Comparison of ENCODE assay signal across 14 cellular contexts in the genomic region with DNA sequence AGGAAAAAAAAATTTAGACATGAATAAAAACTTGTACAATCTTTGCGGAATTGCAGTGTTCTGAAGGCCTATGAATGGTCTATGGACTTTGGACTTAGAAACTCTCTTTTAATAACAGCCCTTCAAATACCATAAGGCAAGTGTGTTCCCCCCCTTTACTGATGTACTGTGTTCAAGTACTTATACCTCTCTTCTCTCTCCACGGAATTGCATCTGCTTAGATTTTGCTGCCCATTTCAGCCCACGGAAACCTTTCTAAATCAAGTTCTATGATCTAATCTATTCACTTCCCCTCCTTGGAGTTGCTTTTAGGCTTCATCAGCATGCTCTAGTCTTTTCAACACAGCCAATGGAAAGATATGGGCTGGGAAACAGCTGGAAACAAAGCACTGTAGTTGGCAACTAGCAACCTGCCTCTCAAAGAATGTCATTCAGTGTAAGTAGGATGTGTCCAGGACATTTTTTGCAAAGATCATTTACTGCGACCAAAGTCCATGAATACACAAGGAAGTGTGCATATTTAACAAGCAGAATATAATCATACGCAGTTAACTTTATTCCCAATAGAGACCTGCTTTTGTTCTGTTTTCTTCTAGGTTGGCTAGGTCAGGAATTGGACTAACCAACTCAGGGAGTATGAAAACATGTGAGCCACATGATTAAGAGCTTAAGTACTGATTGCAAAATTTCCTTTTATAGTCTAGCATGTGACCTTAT. TPM values are rescaled to one million over a fixed set of nuclear protein-coding genes. Genes with fewer than 3 reads are reported as not detected.
DNase-seq lines count a peak whose midpoint lies in the region; ATAC-seq, FAIRE-seq and TF ChIP-seq lines count a peak whose summit lies in the region.
"Had no signal": no experiment of that assay in that cellular context is flagged by ENCODE, and none has a peak within 500 bp of the region (broad histone marks: within the 10 kb centered on the region; RNA-seq: fewer than 3 reads in every experiment).

No MANE protein-coding gene starts in this region.

- H3K27ac ChIP-seq in lung (ENCODE audit: low read depth in 1 of 2, low read length in 1 of 2) (no peak overlapping the region), thoracic aorta (peak overlapping the region; percentile 22 to 67)

- H3K9me3 ChIP-seq in lung (ENCODE audit: control insufficient read depth in 2 of 2, insufficient read depth in 1 of 2, low read length in 1 of 2), result no peaks in the 10 kb centered on the region
- H3K9me3 ChIP-seq in thoracic aorta, result no peaks in the 10 kb centered on the region

- H3K4me1 ChIP-seq in lung (ENCODE audit: control insufficient read depth in 2 of 2, insufficient read depth in 2 of 2, low read length in 2 of 2) (peaks cover 0 to 4% of the 10 kb centered on the region in 2 donors), thoracic aorta (ENCODE audit: control insufficient read depth in 1 of 2, low read depth in 2 of 2) (peaks cover 14 to 47% of the 10 kb centered on the region in 2 donors)

- peak; percentile 27 for DNase-seq in NCI-H526 treated with DMSO at 0.1 percent for 48 hours (lab: John Stamatoyannopoulos, UW)
- no peak for DNase-seq in lung (ENCODE audit: low spot score)
- DNase-seq in thoracic aorta (ENCODE audit: low spot score), result no peak
- DNase-seq in iPS-NIHi11 (ENCODE audit: low spot score), result no peak
- no peak for DNase-seq in activated naive CD4-positive, alpha-beta T cell treated with anti-CD3 and anti-CD28 coated beads, Interleukin-2, amount 10 ng/mL, durations not matched to agents 7 days and 5 days
- DNase-seq: activated CD8-positive, alpha-beta T cell treated with anti-CD3 and anti-CD28 coated beads, Interleukin-2, amount 10 ng/mL, durations not matched to agents 7 days and 5 days; NCI-H1048; NCI-H82; SW 1271 had no signal

- H3K9me3 Mint-ChIP-seq in activated naive CD4-positive, alpha-beta T cell treated with anti-CD3 and anti-CD28 coated beads, Interleukin-2, amount 10 ng/mL, durations not matched to agents 7 days and 5 days, result no peaks in the 10 kb centered on the region

- H3K27me3 ChIP-seq in lung (ENCODE audit: control insufficient read depth, insufficient read depth) (no peaks in the 10 kb centered on the region), thoracic aorta (replicated peaks; ENCODE audit: insufficient read depth) (no peaks in the 10 kb centered on the region)

- CTCF ChIA-PET in activated naive CD4-positive, alpha-beta T cell treated with anti-CD3 and anti-CD28 coated beads, Interleukin-2, amount 10 ng/mL, durations not matched to agents 7 days and 5 days (lab: Charles Lee), result no interaction called here

- H3K27ac Mint-ChIP-seq in activated naive CD4-positive, alpha-beta T cell treated with anti-CD3 and anti-CD28 coated beads, Interleukin-2, amount 10 ng/mL, durations not matched to agents 7 days and 5 days, result no peak overlapping the region
- H3K27ac Mint-ChIP-seq: activated CD8-positive, alpha-beta T cell treated with anti-CD3 and anti-CD28 coated beads, Interleukin-2, amount 10 ng/mL, durations not matched to agents 7 days and 5 days had no signal

- no peaks in the 10 kb centered on the region for H3K36me3 Mint-ChIP-seq in activated naive CD4-positive, alpha-beta T cell treated with anti-CD3 and anti-CD28 coated beads, Interleukin-2, amount 10 ng/mL, durations not matched to agents 7 days and 5 days

- H3K4me3 ChIP-seq in lung, result no peak overlapping the region
- no peak overlapping the region for H3K4me3 ChIP-seq in thoracic aorta
- H3K4me3 ChIP-seq: GM12878 had no signal

- peaks cover 11% of the 10 kb centered on the region for H3K27me3 Mint-ChIP-seq in activated naive CD4-positive, alpha-beta T cell treated with anti-CD3 and anti-CD28 coated beads, Interleukin-2, amount 10 ng/mL, durations not matched to agents 7 days and 5 days

- WGBS in lung, 2 donors, result 72 to 83% methylated on average over 5 of the region's 5 CpGs

- H3K4me3 Mint-ChIP-seq in activated naive CD4-positive, alpha-beta T cell treated with anti-CD3 and anti-CD28 coated beads, Interleukin-2, amount 10 ng/mL, durations not matched to agents 7 days and 5 days, result no peak overlapping the region
- H3K4me3 Mint-ChIP-seq: activated CD8-positive, alpha-beta T cell treated with anti-CD3 and anti-CD28 coated beads, Interleukin-2, amount 10 ng/mL, durations not matched to agents 7 days and 5 days had no signal

- H3K36me3 ChIP-seq in lung (ENCODE audit: control insufficient read depth in 2 of 2, insufficient read depth in 2 of 2, low read length in 2 of 2), result no peaks in the 10 kb centered on the region
- H3K36me3 ChIP-seq in thoracic aorta, result no peaks in the 10 kb centered on the region

- ATAC-seq in lung (ENCODE audit: insufficient read depth, low FRiP score) (peak; percentile 11), thoracic aorta (ENCODE audit: insufficient number of reproducible peaks, low FRiP score, low read depth) (no peak), HG03457 (IDR thresholded peaks at IDR 0.05; ENCODE audit: unreplicated experiment) (no peak), GM21528 (IDR thresholded peaks at IDR 0.05; ENCODE audit: low FRiP score, unreplicated experiment) (no peak)
- ATAC-seq: activated CD8-positive, alpha-beta T cell treated with anti-CD3 and anti-CD28 coated beads, Interleukin-2, amount 10 ng/mL, durations not matched to agents 7 days and 5 days had no signal

- no peaks in the 10 kb centered on the region for H3K4me1 Mint-ChIP-seq in activated naive CD4-positive, alpha-beta T cell treated with anti-CD3 and anti-CD28 coated beads, Interleukin-2, amount 10 ng/mL, durations not matched to agents 7 days and 5 days

- peak; percentile 72 for FAIRE-seq in endometrium (lab: Jason Lieb, UNC)
- FAIRE-seq: GM12878, keratinocyte had no signal

- no peak for TF ChIP-seq CTCF in lung (IDR thresholded peaks at IDR 0.05; ENCODE audit: control extremely low read depth, extremely low read depth)
- no peak for TF ChIP-seq CTCF in thoracic aorta (IDR thresholded peaks at IDR 0.05)

RNA-seq across cellular contexts. Expression of a gene that starts 58.0 kb away (rescaled TPM):
- total RNA-seq in lung, result 100 to 1,000 TPM in 1 of 2 donors, 10 to 100 TPM in 1; 94.2 to 553 TPM
- polyA plus RNA-seq in lung, result 10 to 100 TPM; 50.2 to 57.4 TPM
- total RNA-seq in thoracic aorta, result 100 to 1,000 TPM in 1 of 2 donors, 10 to 100 TPM in 1; 76.5 to 118 TPM

Comparison
In these comparisons a context has a peak if more than half of its experiments do, and no peak if none do; other contexts are left out.
1. H3K27ac ChIP-seq: peak in thoracic aorta (2 of 2); none in lung (0 of 2).